10 cellular contexts compared by ENCODE assay signal in the genomic region with DNA sequence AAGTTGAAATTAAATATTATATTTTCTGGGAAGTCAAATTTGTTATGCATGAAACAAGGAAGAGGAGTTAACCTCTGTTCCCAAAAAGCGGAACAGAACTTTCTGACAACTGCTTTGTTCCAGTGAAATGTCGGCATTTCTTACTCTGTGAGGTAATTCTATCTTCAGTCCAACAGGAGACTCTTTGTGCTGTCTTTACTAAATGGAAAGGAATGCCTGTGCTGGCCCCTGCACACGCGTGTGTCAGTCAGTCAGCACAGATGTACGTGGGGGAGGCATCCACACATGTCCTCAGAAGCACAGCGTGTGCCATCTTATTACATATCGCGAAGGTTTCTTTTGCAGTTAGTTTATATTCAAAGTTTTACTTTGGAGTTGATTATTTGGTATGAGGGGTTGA. TPM values are rescaled to one million over a fixed set of nuclear protein-coding genes. Genes with fewer than 3 reads are reported as not detected.
DNase-seq lines count a peak whose midpoint lies in the region; ATAC-seq, FAIRE-seq and TF ChIP-seq lines count a peak whose summit lies in the region.
"Had no signal": no experiment of that assay in that cellular context is flagged by ENCODE, and none has a peak within 500 bp of the region (broad histone marks: within the 10 kb centered on the region; RNA-seq: fewer than 3 reads in every experiment).

No MANE protein-coding gene starts in this region.

- TF ChIP-seq POLR2A in H1 (IDR thresholded peaks at IDR 0.05; ENCODE audit: control extremely low read depth in 1 of 2, low read depth in 2 of 2, low read length in 2 of 2) = no peak

- peaks cover 0 to 47% of the 10 kb centered on the region in 2 experiments; a peak in 3 of 4 replicates for H3K79me2 ChIP-seq in H1 (ENCODE audit: control insufficient read depth in 1 of 2, insufficient read depth in 2 of 2, low read length in 2 of 2)

- no peak overlapping the region for H4K8ac ChIP-seq in H1 (ENCODE audit: extremely low read depth, insufficient read depth, low read length)

- no peak overlapping the region for H2BK20ac ChIP-seq in H1 (ENCODE audit: low read length)

- H3K56ac ChIP-seq in H1 (replicated peaks; ENCODE audit: insufficient read length, low read depth, low read length) = no peak overlapping the region

- WGBS in H1 (ENCODE audit: extremely low coverage in 1 of 2, insufficient coverage in 1 of 2, insufficient read length in 1 of 2, insufficient replicate concordance in 2 of 2, low coverage in 1 of 2, low lambda C conversion rate in 2 of 2, missing lambda C conversion rate in 1 of 2), 2 experiments = 86% methylated on average over 8 of the region's 8 CpGs; no CpG with 5 or more reads in 1 of the 2 experiments

- no peak for TF ChIP-seq CTCF in H1 (IDR thresholded peaks at IDR 0.05; ENCODE audit: control extremely low read depth in 1 of 3, insufficient read depth in 1 of 3, low read depth in 1 of 3, low read length in 3 of 3)
- no peak for TF ChIP-seq CTCF in upper lobe of right lung (IDR thresholded peaks at IDR 0.05)

- no peak overlapping the region for H2BK15ac ChIP-seq in H1 (ENCODE audit: low read length)

- no peaks in the 10 kb centered on the region for H3K27me3 ChIP-seq in H1 (replicated peaks in 1 of 4; ENCODE audit: control insufficient read depth in 3 of 4, extremely low read depth in 1 of 4, insufficient read depth in 3 of 4, low read length in 3 of 4)
- H3K27me3 ChIP-seq in upper lobe of right lung = no peaks in the 10 kb centered on the region

- DNase-seq in NOMO-1 treated with DMSO at 0.1 percent for 48 hours (lab: John Stamatoyannopoulos, UW; ENCODE audit: unreplicated experiment) (peak; percentile 37), NOMO-1 treated with dmso at 0.1 percent for 144 hours (lab: John Stamatoyannopoulos, UW; ENCODE audit: unreplicated experiment) (no peak), H1 (ENCODE audit: low read depth in 1 of 2, low spot score in 2 of 2) (no peak), memory B cell (ENCODE audit: low spot score in 2 of 2) (no peak), upper lobe of right lung (no peak), left lobe of liver (ENCODE audit: low spot score) (no peak)
- DNase-seq: 8988T had no signal

- no peak overlapping the region for H3K27ac Mint-ChIP-seq in memory B cell

- H3K18ac ChIP-seq in H1 (ENCODE audit: extremely low read depth, low read length) = no peak overlapping the region

- CTCF ChIA-PET in H1 (lab: Charles Lee; ENCODE audit: partially characterized antibody) = no interaction called here

- no peak for FAIRE-seq in H1 (lab: Jason Lieb, UNC)

- no peak overlapping the region for H2BK120ac ChIP-seq in H1 (replicated peaks; ENCODE audit: low read depth, low read length)

- peaks cover 2% of the 10 kb centered on the region; the same call in 1 of the 2 replicates for H3K23me2 ChIP-seq in H1 (ENCODE audit: low read depth, low read length)

- H2BK12ac ChIP-seq in H1 (ENCODE audit: low read depth, low read length) = no peak overlapping the region

- POLR2A ChIA-PET in H1 (lab: Charles Lee; ENCODE audit: partially characterized antibody) = no interaction called here

- peak overlapping the region in 1 of 2 experiments; percentile 15; a peak in 2 of 4 replicates for H3K4me2 ChIP-seq in H1 (ENCODE audit: insufficient read depth in 1 of 2, low read depth in 2 of 2, low read length in 2 of 2)

- H3K9me3 Mint-ChIP-seq in memory B cell = no peaks in the 10 kb centered on the region
- H3K9me3 Mint-ChIP-seq: central memory CD8-positive, alpha-beta T cell had no signal

- H3K4me3 Mint-ChIP-seq in memory B cell = peak overlapping the region; percentile 41
- H3K4me3 Mint-ChIP-seq: central memory CD8-positive, alpha-beta T cell had no signal

- no peaks in the 10 kb centered on the region for H3K27me3 Mint-ChIP-seq in memory B cell
- H3K27me3 Mint-ChIP-seq: central memory CD8-positive, alpha-beta T cell had no signal

- H3K4me1 ChIP-seq in H1 (replicated peaks in 1 of 4; ENCODE audit: control insufficient read depth in 3 of 4, insufficient read depth in 4 of 4, low read length in 3 of 4) = peaks cover 2 to 3% (median 2%) of the 10 kb centered on the region in 4 experiments; a peak in 4 of 7 replicates
- peaks cover 22% of the 10 kb centered on the region for H3K4me1 ChIP-seq in upper lobe of right lung

- ATAC-seq in memory B cell (ENCODE audit: low read depth) (no peak), upper lobe of right lung (peak; percentile 35), HG03108 (IDR thresholded peaks at IDR 0.05; ENCODE audit: unreplicated experiment) (no peak), HG03571 (IDR thresholded peaks at IDR 0.05; ENCODE audit: unreplicated experiment) (no peak), left lobe of liver (no peak)

- H3K4ac ChIP-seq in H1 (replicated peaks; ENCODE audit: insufficient read length, low read depth, low read length) = peak overlapping the region; percentile 79

- H3K36me3 Mint-ChIP-seq in memory B cell = no peaks in the 10 kb centered on the region

- no peak overlapping the region for H2BK5ac ChIP-seq in H1 (ENCODE audit: low read depth, low read length)

- H4K20me1 ChIP-seq in H1 (replicated peaks in 1 of 2; ENCODE audit: control insufficient read depth in 1 of 2, insufficient read depth in 2 of 2, low read length in 2 of 2) = peaks cover 0 to 2% of the 10 kb centered on the region in 2 experiments

- H2AFZ ChIP-seq in H1 (ENCODE audit: low read length) = no peak overlapping the region

- no peak for TF ChIP-seq EP300 in H1 (IDR thresholded peaks at IDR 0.05; ENCODE audit: borderline replicate concordance in 1 of 2, low read depth in 2 of 2, low read length in 2 of 2)

- H2AK5ac ChIP-seq in H1 (ENCODE audit: low read depth, low read length) = no peak overlapping the region

- H4K5ac ChIP-seq in H1 (ENCODE audit: insufficient read length, low read depth, low read length) = no peak overlapping the region

- H3K9me3 ChIP-seq in H1 (ENCODE audit: insufficient read depth in 2 of 2, low read depth in 1 of 2, low read length in 1 of 2) = no peaks in the 10 kb centered on the region
- H3K9me3 ChIP-seq in upper lobe of right lung = no peaks in the 10 kb centered on the region

- H3K36me3 ChIP-seq in H1 (ENCODE audit: control insufficient read depth in 2 of 4, insufficient read depth in 4 of 4, low read length in 3 of 4) (peaks cover 11 to 31% (median 26%) of the 10 kb centered on the region in 4 experiments), upper lobe of right lung (peaks cover 31% of the 10 kb centered on the region)

- no peak overlapping the region for H4K91ac ChIP-seq in H1 (replicated peaks; ENCODE audit: insufficient read length, low read length)

- no peak overlapping the region for H3K9ac ChIP-seq in H1 (replicated peaks in 1 of 4; ENCODE audit: extremely low read depth in 1 of 4, low read depth in 3 of 4, low read length in 3 of 4)

- intact Hi-C loops in upper lobe of right lung (cut with DNase I) = no loop called here

- no peaks in the 10 kb centered on the region for H3K79me1 ChIP-seq in H1 (ENCODE audit: low read depth, low read length)

- no peak overlapping the region for H3K27ac ChIP-seq in H1 (ENCODE audit: low read depth, low read length)
- no peak overlapping the region for H3K27ac ChIP-seq in upper lobe of right lung

- peaks cover 10% of the 10 kb centered on the region for H3K4me1 Mint-ChIP-seq in memory B cell

- H3K23ac ChIP-seq in H1 (ENCODE audit: insufficient read length) = no peak overlapping the region

- H3K4me3 ChIP-seq in H1 (ENCODE audit: extremely low read depth in 1 of 4, insufficient read depth in 2 of 4, low read depth in 3 of 4, low read length in 4 of 4) = no peak overlapping the region
- H3K4me3 ChIP-seq in upper lobe of right lung = peak overlapping the region; percentile 53

- H3K14ac ChIP-seq in H1 (ENCODE audit: insufficient read length) = no peak overlapping the region

- TF ChIP-seq RAD21 in H1 (IDR thresholded peaks at IDR 0.05 in 1 of 2, conservative IDR thresholded peaks at IDR 0.05 in 1 of 2; ENCODE audit: low read depth in 2 of 2, low read length in 2 of 2) = no peak

TF ChIP-seq in H1, 55 proteins besides CTCF, POLR2A, EP300 and RAD21 (continues in another document):
- TF ChIP-seq RXRA (IDR thresholded peaks at IDR 0.05; ENCODE audit: insufficient read depth, low read depth, low read length) (no peak), HDAC6 (IDR thresholded peaks at IDR 0.05; ENCODE audit: low read depth, low read length) (no peak)

RNA-seq across cellular contexts. Expression of gene NET1, which starts 37.5 kb away (rescaled TPM):
- 109 and 117 TPM in 2 replicates for total RNA-seq in H1 (2021; fragmentation: NEBNext Ultra II Directional; extraction: Animal tissue kit (Norgen Biotek cat#: 25700))
- polyA plus RNA-seq in H1 (2011; rRNA removed) = 21.5 and 24.3 TPM in 2 replicates
- polyA plus RNA-seq in H1 (2011; cell fraction: cytosol; rRNA removed) = 40.9 TPM
- polyA plus RNA-seq in H1 (2011; cell fraction: nucleus; rRNA removed) = 24.5 TPM
- polyA plus RNA-seq in H1 (2012, experiment 1 of 2) = 30.9 to 52.0 TPM (median 38.6 TPM) in 4 replicates
- 6.0 TPM for polyA plus RNA-seq in H1 (2012, experiment 2 of 2)
- polyA plus RNA-seq in H1 (2013, experiment 1 of 2) = 58.8 TPM
- 58.2 TPM for polyA plus RNA-seq in H1 (2013, experiment 2 of 2)
- polyA minus RNA-seq in H1 (2011; rRNA and poly(A)+ RNA removed) = 82.4 and 91.8 TPM in 2 replicates
- 82.1 TPM for polyA minus RNA-seq in H1 (2011; cell fraction: cytosol; rRNA and poly(A)+ RNA removed)
- 61.9 TPM for polyA minus RNA-seq in H1 (2011; cell fraction: nucleus; rRNA and poly(A)+ RNA removed)
- total RNA-seq in upper lobe of right lung (42.8 TPM), left lobe of liver (58.9 TPM)

RNA-seq across cellular contexts. Expression of gene TUBAL3, which starts 45.2 kb away (rescaled TPM):
- total RNA-seq in H1 (2021; fragmentation: NEBNext Ultra II Directional; extraction: Animal tissue kit (Norgen Biotek cat#: 25700)) = not detected in 2 replicates
- 0.05 and 0.17 TPM in 2 replicates for polyA plus RNA-seq in H1 (2011; rRNA removed)
- polyA plus RNA-seq in H1 (2011; cell fraction: cytosol; rRNA removed) = 0.06 TPM
- not detected for polyA plus RNA-seq in H1 (2011; cell fraction: nucleus; rRNA removed)
- polyA plus RNA-seq in H1 (2012, experiment 1 of 2) = 0.20 to 0.24 TPM in 2 of 4 replicates, not detected in the others
- polyA plus RNA-seq in H1 (2012, experiment 2 of 2) = not detected
- polyA plus RNA-seq in H1 (2013, experiment 1 of 2) = 0.14 TPM
- polyA plus RNA-seq in H1 (2013, experiment 2 of 2) = 0.11 TPM
- polyA minus RNA-seq in H1 (2011; rRNA and poly(A)+ RNA removed) = 0.24 TPM in 1 of 2 replicates, not detected in the other
- polyA minus RNA-seq in H1 (2011; cell fraction: cytosol; rRNA and poly(A)+ RNA removed) = not detected
- polyA minus RNA-seq in H1 (2011; cell fraction: nucleus; rRNA and poly(A)+ RNA removed) = not detected
- total RNA-seq in upper lobe of right lung (not detected), left lobe of liver (not detected)

RNA-seq across cellular contexts. Expression of gene CALML5, which starts 49.5 kb away (rescaled TPM):
- total RNA-seq in H1 (2021; fragmentation: NEBNext Ultra II Directional; extraction: Animal tissue kit (Norgen Biotek cat#: 25700)) = 0.38 TPM in 1 of 2 replicates, not detected in the other
- polyA plus RNA-seq in H1 (2011; rRNA removed) = 0.09 TPM in 1 of 2 replicates, not detected in the other
- polyA plus RNA-seq in H1 (2011; cell fraction: cytosol; rRNA removed) = not detected
- not detected for polyA plus RNA-seq in H1 (2011; cell fraction: nucleus; rRNA removed)
- not detected in 4 replicates for polyA plus RNA-seq in H1 (2012, experiment 1 of 2)
- polyA plus RNA-seq in H1 (2012, experiment 2 of 2) = not detected
- not detected for polyA plus RNA-seq in H1 (2013, experiment 1 of 2)
- polyA plus RNA-seq in H1 (2013, experiment 2 of 2) = not detected
- polyA minus RNA-seq in H1 (2011; rRNA and poly(A)+ RNA removed) = not detected in 2 replicates
- not detected for polyA minus RNA-seq in H1 (2011; cell fraction: cytosol; rRNA and poly(A)+ RNA removed)
- not detected for polyA minus RNA-seq in H1 (2011; cell fraction: nucleus; rRNA and poly(A)+ RNA removed)
- total RNA-seq in upper lobe of right lung (not detected), left lobe of liver (not detected)
